ENCODE assay signal across 26 cellular contexts in genomic region chr3:151788401-151788800, GRCh38. TPM values are rescaled to one million over a fixed set of nuclear protein-coding genes. Genes with fewer than 3 reads are reported as not detected.
A peak's percentile ranks its signal among the peaks of the same experiment; 100 is the strongest.
DNase-seq lines count a peak whose midpoint lies in the region; ATAC-seq, FAIRE-seq and TF ChIP-seq lines count a peak whose summit lies in the region.
"Had no signal": no experiment of that assay in that cellular context is flagged by ENCODE, and none has a peak within 500 bp of the region (broad histone marks: within the 10 kb centered on the region; RNA-seq: fewer than 3 reads in every experiment).

No MANE protein-coding gene starts in this region.

- H4K20me1 ChIP-seq in HepG2 (ENCODE audit: insufficient read depth, low read length) (no peaks in the 10 kb centered on the region), K562 (replicated peaks; ENCODE audit: control insufficient read depth, insufficient read depth, low read length) (no peaks in the 10 kb centered on the region), smooth muscle cell (ENCODE audit: low read depth) (no peaks in the 10 kb centered on the region)
- H4K20me1 ChIP-seq: BLaER1 treated with 17β-estradiol and CSF1 and Interleukin-3, amounts not matched to agents 10 nM and 100 nM had no signal

- H3K79me2 ChIP-seq in HepG2 (ENCODE audit: insufficient read depth, low read length), result no peaks in the 10 kb centered on the region
- H3K79me2 ChIP-seq in K562 (ENCODE audit: control insufficient read depth, insufficient read depth, low read length), result no peaks in the 10 kb centered on the region
- H3K79me2 ChIP-seq in smooth muscle cell (ENCODE audit: low read depth), result no peaks in the 10 kb centered on the region

- H3K9ac ChIP-seq in HepG2 (ENCODE audit: insufficient read depth, low read depth, low read length), result no peak overlapping the region
- H3K9ac ChIP-seq in K562 (ENCODE audit: insufficient read depth in 1 of 2, low read depth in 2 of 2, low read length in 2 of 2), result no peak overlapping the region
- no peak overlapping the region for H3K9ac ChIP-seq in smooth muscle cell (ENCODE audit: low read depth)
- H3K9ac ChIP-seq: BLaER1 treated with 17β-estradiol and CSF1 and Interleukin-3, amounts not matched to agents 10 nM and 100 nM had no signal

- H3K4me1 ChIP-seq in HepG2 (ENCODE audit: insufficient read depth, low read length) (peaks cover 31% of the 10 kb centered on the region), right lobe of liver (no peaks in the 10 kb centered on the region), K562 (replicated peaks in 1 of 2; ENCODE audit: control insufficient read depth in 2 of 2, insufficient read depth in 2 of 2, low read length in 2 of 2) (peaks cover 0 to 5% of the 10 kb centered on the region in 2 experiments; a peak in 1 of 5 replicates), small intestine (ENCODE audit: control insufficient read depth in 2 of 2, insufficient read depth in 1 of 2, low read depth in 1 of 2, low read length in 1 of 2) (no peaks in the 10 kb centered on the region), smooth muscle cell (ENCODE audit: low read depth) (no peaks in the 10 kb centered on the region)
- H3K4me1 ChIP-seq: BE2C; BLaER1 treated with 17β-estradiol and CSF1 and Interleukin-3, amounts not matched to agents 10 nM and 100 nM; HAP-1 had no signal

- POLR2A ChIA-PET in HepG2 (lab: Yijun Ruan, JAX), result no interaction called here
- POLR2A ChIA-PET in K562 (lab: Yijun Ruan, JAX), result no interaction called here

- TF ChIP-seq CTCF in HepG2 (CRISPR knock-in tag; IDR thresholded peaks at IDR 0.05), result no peak
- no peak for TF ChIP-seq CTCF in right lobe of liver (IDR thresholded peaks at IDR 0.05)
- no peak for TF ChIP-seq CTCF in K562 (IDR thresholded peaks at IDR 0.05 in 2 of 3, conservative IDR thresholded peaks at IDR 0.05 in 1 of 3; ENCODE audit: insufficient read depth in 2 of 3, low read depth in 1 of 3, low read length in 3 of 3)
- TF ChIP-seq CTCF in smooth muscle cell (IDR thresholded peaks at IDR 0.05; ENCODE audit: borderline replicate concordance, insufficient read depth, poor library complexity, severe bottlenecking), result no peak

- no peak overlapping the region for H3K4me3 ChIP-seq in HepG2 (replicated peaks in 1 of 3; ENCODE audit: insufficient read depth in 1 of 3, low read depth in 2 of 3, low read length in 3 of 3)
- no peak overlapping the region for H3K4me3 ChIP-seq in right lobe of liver
- no peak overlapping the region for H3K4me3 ChIP-seq in K562
- no peak overlapping the region for H3K4me3 ChIP-seq in small intestine (ENCODE audit: low read depth in 1 of 2, low read length in 2 of 2)
- H3K4me3 ChIP-seq in smooth muscle cell, result no peak overlapping the region
- H3K4me3 ChIP-seq: A549; BLaER1 treated with 17β-estradiol and CSF1 and Interleukin-3, amounts not matched to agents 10 nM and 100 nM; HAP-1 had no signal

- TF ChIP-seq POLR2A in HepG2 (IDR thresholded peaks at IDR 0.05; ENCODE audit: insufficient read depth in 1 of 2, low read depth in 2 of 2, low read length in 2 of 2), result no peak
- TF ChIP-seq POLR2A in right lobe of liver (IDR thresholded peaks at IDR 0.05), result no peak
- no peak for TF ChIP-seq POLR2A in K562 (conservative IDR thresholded peaks at IDR 0.05)

- FAIRE-seq in HepG2 (lab: Jason Lieb, UNC) (no peak), K562 (lab: Jason Lieb, UNC) (no peak), small intestine (lab: Jason Lieb, UNC) (no peak)
- FAIRE-seq: GM12891, GM18507, H54 had no signal

- H3K36me3 ChIP-seq in HepG2 (replicated peaks in 1 of 2; ENCODE audit: control insufficient read depth in 1 of 2, insufficient read depth in 2 of 2, low read length in 2 of 2) (no peaks in the 10 kb centered on the region), right lobe of liver (no peaks in the 10 kb centered on the region), K562 (ENCODE audit: control insufficient read depth, insufficient read depth, low read length) (no peaks in the 10 kb centered on the region), small intestine (ENCODE audit: control insufficient read depth in 2 of 2, insufficient read depth in 2 of 2, low read length in 2 of 2) (no peaks in the 10 kb centered on the region), smooth muscle cell (ENCODE audit: low read depth) (no peaks in the 10 kb centered on the region)
- H3K36me3 ChIP-seq: BE2C; BLaER1 treated with 17β-estradiol and CSF1 and Interleukin-3, amounts not matched to agents 10 nM and 100 nM; HAP-1 had no signal

- CTCF ChIA-PET in HepG2 (lab: Yijun Ruan, JAX; ENCODE audit: low intra/inter-chr PET ratio, low total read pairs), result no interaction called here
- CTCF ChIA-PET in K562 (lab: Yijun Ruan, JAX; ENCODE audit: low intra/inter-chr PET ratio), result no interaction called here

- TF ChIP-seq EP300 in HepG2 (IDR thresholded peaks at IDR 0.05; ENCODE audit: low read depth in 2 of 2, low read length in 2 of 2) (no peak), HepG2 (CRISPR knock-in tag; IDR thresholded peaks at IDR 0.05; ENCODE audit: borderline replicate concordance) (no peak), K562 (IDR thresholded peaks at IDR 0.05; ENCODE audit: low read length) (no peak)

- no peak overlapping the region for H3K27ac ChIP-seq in HepG2 (ENCODE audit: extremely low read length, insufficient read depth, low read length)
- no peak overlapping the region for H3K27ac ChIP-seq in right lobe of liver
- no peak overlapping the region for H3K27ac ChIP-seq in K562 (ENCODE audit: extremely low read depth, low read depth, low read length)
- H3K27ac ChIP-seq in small intestine (ENCODE audit: low read depth in 1 of 2, low read length in 1 of 2), result no peak overlapping the region
- H3K27ac ChIP-seq in smooth muscle cell (ENCODE audit: low read depth), result no peak overlapping the region
- H3K27ac ChIP-seq: BLaER1 treated with 17β-estradiol and CSF1 and Interleukin-3, amounts not matched to agents 10 nM and 100 nM had no signal

- H3K27me3 ChIP-seq in HepG2 (ENCODE audit: control insufficient read depth in 1 of 2, insufficient read depth in 2 of 2, low read length in 2 of 2) (no peaks in the 10 kb centered on the region), right lobe of liver (no peaks in the 10 kb centered on the region), K562 (ENCODE audit: control insufficient read depth in 2 of 2, insufficient read depth in 2 of 2, low read length in 2 of 2) (no peaks in the 10 kb centered on the region), small intestine (ENCODE audit: control insufficient read depth in 2 of 2, insufficient read depth in 2 of 2, low read length in 2 of 2) (no peaks in the 10 kb centered on the region), smooth muscle cell (ENCODE audit: low read depth) (no peaks in the 10 kb centered on the region)
- H3K27me3 ChIP-seq: BE2C; BLaER1 treated with 17β-estradiol and CSF1 and Interleukin-3, amounts not matched to agents 10 nM and 100 nM had no signal

- intact Hi-C loops in HepG2 (cut with micrococcal nuclease; ENCODE audit: unreplicated experiment), result no loop called here
- intact Hi-C loops in right lobe of liver (cut with DNase I), result no loop called here
- intact Hi-C loops in K562 (cut with micrococcal nuclease), result no loop called here

- 80% methylated on average over 2 of the region's 2 CpGs for WGBS in HepG2 (ENCODE audit: low lambda C conversion rate)
- WGBS in right lobe of liver (ENCODE audit: insufficient coverage, low coverage, low lambda C conversion rate, missing lambda C conversion rate), result 56% methylated on average over 2 of the region's 2 CpGs
- WGBS in K562 (ENCODE audit: insufficient coverage, low coverage, missing lambda C conversion rate), result 2% methylated on average over 2 of the region's 2 CpGs
- 44 to 58% (median 47%) methylated on average over 2 of the region's 2 CpGs for WGBS in small intestine, 3 donors
- 49% methylated on average over 2 of the region's 2 CpGs for WGBS in smooth muscle cell (ENCODE audit: low lambda C conversion rate)

- no peaks in the 10 kb centered on the region for H3K9me1 ChIP-seq in K562 (ENCODE audit: control insufficient read depth, insufficient read depth, low read length)

- in situ Hi-C loops in HepG2 (cut with HindIII; ENCODE audit: extremely low pct_ligation_motif_present, low pct_unique_long_range_greater_than_20kb), result loop anchor here (25.0 kb wide), 1 partner anchor 576 kb away; the partner anchor contains the start of gene GPR171
- in situ Hi-C loops in K562 (cut with MboI), result no loop called here

- H3K4me2 ChIP-seq in HepG2 (ENCODE audit: low read depth, low read length) (no peak overlapping the region), K562 (ENCODE audit: insufficient read depth, low read length) (no peak overlapping the region), smooth muscle cell (no peak overlapping the region)
- H3K4me2 ChIP-seq: A549; BLaER1 treated with 17β-estradiol and CSF1 and Interleukin-3, amounts not matched to agents 10 nM and 100 nM had no signal

- ATAC-seq in HepG2, result no peak
- no peak for ATAC-seq in right lobe of liver
- no peak for ATAC-seq in K562

- no peak for DNase-seq in HepG2 (ENCODE audit: low spot score)
- no peak for DNase-seq in right lobe of liver
- no peak for DNase-seq in K562 (ENCODE audit: extremely low read depth in 1 of 4, low spot score in 3 of 4)
- DNase-seq in small intestine, result peak; percentile 57
- DNase-seq in dermis blood vessel endothelial cell, result no peak
- DNase-seq in smooth muscle cell (lab: John Stamatoyannopoulos, UW; ENCODE audit: unreplicated experiment), result no peak
- DNase-seq: 8988T; ACHN; AML-193; BE2C; Calu3; CD4-positive, alpha-beta T cell; CD8-positive, alpha-beta memory T cell; DMS79 treated with DMSO at 0.1 percent for 48 hours; GF-D8; GOT3; HFFc6 had no signal

- H2AFZ ChIP-seq in HepG2 (ENCODE audit: low read length), result no peak overlapping the region
- H2AFZ ChIP-seq in K562 (ENCODE audit: low read depth, low read length), result peak overlapping the region; percentile 5
- H2AFZ ChIP-seq in smooth muscle cell (ENCODE audit: low read depth), result no peak overlapping the region

- no TSS peak for BruUV-seq in HepG2 (replicated peaks; lab: Mats Ljungman, UMichigan)
- no TSS peak for BruUV-seq in K562 (replicated peaks; lab: Mats Ljungman, UMichigan)

- no peaks in the 10 kb centered on the region for H3F3A ChIP-seq in smooth muscle cell (ENCODE audit: low read depth)

- H3K9me3 ChIP-seq in HepG2 (ENCODE audit: low read length), result peaks cover 5% of the 10 kb centered on the region
- no peaks in the 10 kb centered on the region for H3K9me3 ChIP-seq in right lobe of liver
- peaks cover 2% of the 10 kb centered on the region; the same call in 1 of the 2 replicates for H3K9me3 ChIP-seq in K562 (replicated peaks; ENCODE audit: control insufficient read depth, insufficient read depth, low read depth, low read length)
- no peaks in the 10 kb centered on the region for H3K9me3 ChIP-seq in small intestine (ENCODE audit: control insufficient read depth, low read depth)
- no peaks in the 10 kb centered on the region for H3K9me3 ChIP-seq in smooth muscle cell (replicated peaks; ENCODE audit: low read depth)
- H3K9me3 ChIP-seq: BE2C, HAP-1 had no signal

- TF ChIP-seq RAD21 in HepG2 (CRISPR knock-in tag; IDR thresholded peaks at IDR 0.05) (no peak), K562 (CRISPR knock-in tag; conservative IDR thresholded peaks at IDR 0.05 in 1 of 2, IDR thresholded peaks at IDR 0.05 in 1 of 2) (no peak)

RNA-seq across cellular contexts. Expression of gene AADAC, which starts 25.5 kb away (rescaled TPM):
- total RNA-seq in HepG2 (2016; rRNA removed; fragmentation: Illumina TruSeq; extraction: Trizol), result 1.2 and 1.5 TPM in 2 replicates
- 0.30 and 0.35 TPM in 2 replicates for total RNA-seq in HepG2 (2016; cell fraction: cytosol; rRNA removed; fragmentation: Illumina TruSeq; extraction: Trizol; ENCODE audit: low read depth)
- total RNA-seq in HepG2 (2016; cell fraction: insoluble cytoplasmic fraction; rRNA removed; fragmentation: Illumina TruSeq; extraction: Trizol), result 1.1 and 1.3 TPM in 2 replicates
- total RNA-seq in HepG2 (2016; cell fraction: membrane; rRNA removed; fragmentation: Illumina TruSeq; extraction: Trizol), result 0.48 and 0.90 TPM in 2 replicates
- 0.68 and 0.72 TPM in 2 replicates for total RNA-seq in HepG2 (2016; cell fraction: nucleus; rRNA removed; fragmentation: Illumina TruSeq; extraction: Trizol)
- 0.71 and 0.87 TPM in 2 replicates for polyA plus RNA-seq in HepG2 (2011; rRNA removed)
- polyA plus RNA-seq in HepG2 (2011; cell fraction: cytosol; rRNA removed), result 0.23 and 0.41 TPM in 2 replicates
- polyA plus RNA-seq in HepG2 (2011; cell fraction: nucleus; rRNA removed), result 0.26 and 0.35 TPM in 2 replicates
- polyA plus RNA-seq in HepG2 (2012), result 1.1 and 1.3 TPM in 2 replicates
- polyA plus RNA-seq in HepG2 (2016; cell fraction: cytosol; fragmentation: Illumina TruSeq; extraction: Trizol; ENCODE audit: low read depth), result 0.37 and 0.38 TPM in 2 replicates
- polyA plus RNA-seq in HepG2 (2016; cell fraction: insoluble cytoplasmic fraction; fragmentation: Illumina TruSeq; extraction: Trizol; ENCODE audit: low read depth), result 0.87 and 1.2 TPM in 2 replicates
- polyA plus RNA-seq in HepG2 (2016; cell fraction: membrane; fragmentation: Illumina TruSeq; extraction: Trizol; ENCODE audit: low read depth), result 0.55 and 0.73 TPM in 2 replicates
- 0.93 and 1.6 TPM in 2 replicates for polyA plus RNA-seq in HepG2 (2016; cell fraction: nucleus; fragmentation: Illumina TruSeq; extraction: Trizol; ENCODE audit: insufficient read depth, low read depth)
- polyA minus RNA-seq in HepG2 (2011; rRNA and poly(A)+ RNA removed; ENCODE audit: low replicate concordance), result 0.22 TPM in 1 of 2 replicates, not detected in the other
- polyA minus RNA-seq in HepG2 (2011; cell fraction: cytosol; rRNA and poly(A)+ RNA removed), result not detected in 2 replicates
- 0.90 and 0.99 TPM in 2 replicates for polyA minus RNA-seq in HepG2 (2011; cell fraction: nucleus; rRNA and poly(A)+ RNA removed)
- total RNA-seq in right lobe of liver, result 100 to 1,000 TPM; 160 to 275 (median 229) TPM
- total RNA-seq in K562 (2011; cell fraction: chromatin; rRNA removed; ENCODE audit: low replicate concordance), result not detected in 2 replicates
- total RNA-seq in K562 (2011; cell fraction: nucleolus; rRNA removed), result not detected in 2 replicates
- not detected in 2 replicates for total RNA-seq in K562 (2011; cell fraction: nucleoplasm; rRNA removed)
- total RNA-seq in K562 (2014; rRNA removed), result not detected in 2 replicates
- total RNA-seq in K562 (2014; rRNA removed; fragmentation: Illumina TruSeq; extraction: Trizol), result not detected in 2 replicates
- not detected in 2 replicates for total RNA-seq in K562 (2015; rRNA removed; fragmentation: Illumina TruSeq; extraction: Trizol)
- 0.47 TPM in 1 of 2 replicates, not detected in the other for total RNA-seq in K562 (2021)
- not detected in 2 replicates for polyA plus RNA-seq in K562 (2011; rRNA removed)
- polyA plus RNA-seq in K562 (2011; cell fraction: cytosol; rRNA removed), result not detected in 2 replicates
- polyA plus RNA-seq in K562 (2011; cell fraction: nucleus; rRNA removed), result not detected in 2 replicates
- polyA plus RNA-seq in K562 (2012), result not detected in 2 replicates
- not detected in 2 replicates for polyA plus RNA-seq in K562 (2014; fragmentation: Illumina TruSeq; extraction: Trizol)
- polyA plus RNA-seq in K562 (2014; fragmentation: Nextera tagmentation; extraction: Ambion mirVana), result not detected
- polyA plus RNA-seq in K562 (2014; rRNA removed), result not detected in 2 replicates
- not detected in 2 replicates for polyA minus RNA-seq in K562 (2011; rRNA and poly(A)+ RNA removed)
- polyA minus RNA-seq in K562 (2011; cell fraction: cytosol; rRNA and poly(A)+ RNA removed), result not detected in 2 replicates
- not detected in 2 replicates for polyA minus RNA-seq in K562 (2011; cell fraction: nucleus; rRNA and poly(A)+ RNA removed)
- 100 to 1,000 TPM in 2 of 3 donors, 10 to 100 TPM in 1; 55.5 to 142 (median 101) TPM for polyA plus RNA-seq in small intestine
- 0.19 TPM in 1 of 2 replicates, not detected in the other for total RNA-seq in dermis blood vessel endothelial cell
- 0.54 and 0.58 TPM in 2 replicates for total RNA-seq in smooth muscle cell
- 0.67 TPM in 1 of 2 replicates, not detected in the other for polyA plus RNA-seq in smooth muscle cell
- total RNA-seq: Calu3; CD4-positive, alpha-beta T cell; CD8-positive, alpha-beta memory T cell; Daoy; G401; HFFc6 had no signal
- polyA plus RNA-seq: CD14-positive monocyte; CD8-positive, alpha-beta memory T cell had no signal

RNA-seq across cellular contexts. Expression of gene AADACL2, which starts 54.7 kb away (rescaled TPM):
- not detected in 2 replicates for total RNA-seq in HepG2 (2016; rRNA removed; fragmentation: Illumina TruSeq; extraction: Trizol)
- not detected in 2 replicates for total RNA-seq in HepG2 (2016; cell fraction: cytosol; rRNA removed; fragmentation: Illumina TruSeq; extraction: Trizol; ENCODE audit: low read depth)
- not detected in 2 replicates for total RNA-seq in HepG2 (2016; cell fraction: insoluble cytoplasmic fraction; rRNA removed; fragmentation: Illumina TruSeq; extraction: Trizol)
- not detected in 2 replicates for total RNA-seq in HepG2 (2016; cell fraction: membrane; rRNA removed; fragmentation: Illumina TruSeq; extraction: Trizol)
- total RNA-seq in HepG2 (2016; cell fraction: nucleus; rRNA removed; fragmentation: Illumina TruSeq; extraction: Trizol), result not detected in 2 replicates
- not detected in 2 replicates for polyA plus RNA-seq in HepG2 (2011; rRNA removed)
- polyA plus RNA-seq in HepG2 (2011; cell fraction: cytosol; rRNA removed), result not detected in 2 replicates
- not detected in 2 replicates for polyA plus RNA-seq in HepG2 (2011; cell fraction: nucleus; rRNA removed)
- polyA plus RNA-seq in HepG2 (2012), result not detected in 2 replicates
- polyA plus RNA-seq in HepG2 (2016; cell fraction: cytosol; fragmentation: Illumina TruSeq; extraction: Trizol; ENCODE audit: low read depth), result not detected in 2 replicates
- not detected in 2 replicates for polyA plus RNA-seq in HepG2 (2016; cell fraction: insoluble cytoplasmic fraction; fragmentation: Illumina TruSeq; extraction: Trizol; ENCODE audit: low read depth)
- polyA plus RNA-seq in HepG2 (2016; cell fraction: membrane; fragmentation: Illumina TruSeq; extraction: Trizol; ENCODE audit: low read depth), result not detected in 2 replicates
- not detected in 2 replicates for polyA plus RNA-seq in HepG2 (2016; cell fraction: nucleus; fragmentation: Illumina TruSeq; extraction: Trizol; ENCODE audit: insufficient read depth, low read depth)
- polyA minus RNA-seq in HepG2 (2011; rRNA and poly(A)+ RNA removed; ENCODE audit: low replicate concordance), result not detected in 2 replicates
- not detected in 2 replicates for polyA minus RNA-seq in HepG2 (2011; cell fraction: cytosol; rRNA and poly(A)+ RNA removed)
- polyA minus RNA-seq in HepG2 (2011; cell fraction: nucleus; rRNA and poly(A)+ RNA removed), result not detected in 2 replicates
- total RNA-seq in right lobe of liver, result not detected
- total RNA-seq in K562 (2011; cell fraction: chromatin; rRNA removed; ENCODE audit: low replicate concordance), result not detected in 2 replicates
- total RNA-seq in K562 (2011; cell fraction: nucleolus; rRNA removed), result not detected in 2 replicates
- total RNA-seq in K562 (2011; cell fraction: nucleoplasm; rRNA removed), result not detected in 2 replicates
- total RNA-seq in K562 (2014; rRNA removed), result not detected in 2 replicates
- total RNA-seq in K562 (2014; rRNA removed; fragmentation: Illumina TruSeq; extraction: Trizol), result not detected in 2 replicates
- total RNA-seq in K562 (2015; rRNA removed; fragmentation: Illumina TruSeq; extraction: Trizol), result not detected in 2 replicates
- not detected in 2 replicates for total RNA-seq in K562 (2021)
- polyA plus RNA-seq in K562 (2011; rRNA removed), result not detected in 2 replicates
- polyA plus RNA-seq in K562 (2011; cell fraction: cytosol; rRNA removed), result not detected in 2 replicates
- not detected in 2 replicates for polyA plus RNA-seq in K562 (2011; cell fraction: nucleus; rRNA removed)
- not detected in 2 replicates for polyA plus RNA-seq in K562 (2012)
- polyA plus RNA-seq in K562 (2014; fragmentation: Illumina TruSeq; extraction: Trizol), result not detected in 2 replicates
- polyA plus RNA-seq in K562 (2014; fragmentation: Nextera tagmentation; extraction: Ambion mirVana), result not detected
- polyA plus RNA-seq in K562 (2014; rRNA removed), result not detected in 2 replicates
- polyA minus RNA-seq in K562 (2011; rRNA and poly(A)+ RNA removed), result not detected in 2 replicates
- polyA minus RNA-seq in K562 (2011; cell fraction: cytosol; rRNA and poly(A)+ RNA removed), result not detected in 2 replicates
- polyA minus RNA-seq in K562 (2011; cell fraction: nucleus; rRNA and poly(A)+ RNA removed), result not detected in 2 replicates
- polyA plus RNA-seq in small intestine, result under 1 TPM in 1 of 3 donors, not detected in 2; 0.60 TPM
- total RNA-seq in dermis blood vessel endothelial cell, result not detected in 2 replicates
- 2.3 TPM in 1 of 2 replicates, not detected in the other for total RNA-seq in smooth muscle cell
- polyA plus RNA-seq in smooth muscle cell, result not detected in 2 replicates
- total RNA-seq: Calu3; CD4-positive, alpha-beta T cell; CD8-positive, alpha-beta memory T cell; Daoy; G401; HFFc6 had no signal
- polyA plus RNA-seq: A549; CD14-positive monocyte; CD8-positive, alpha-beta memory T cell had no signal

Comparison
In these comparisons a context has a peak if more than half of its experiments do, and no peak if none do; other contexts are left out.
1. RNA of gene AADAC, which starts 25.5 kb away (total RNA-seq): 160 to 275 TPM in right lobe of liver; 0.30 to 1.5 TPM in HepG2, 0.54 to 0.58 TPM in smooth muscle cell, 0.47 TPM in K562 and 0.19 TPM in dermis blood vessel endothelial cell; every median in the first group is over 10 times any median in the second.
2. Of the 241 proteins assayed by ChIP-seq in both HepG2 and K562: peak only in HepG2: MNT; only in K562: none; in both: none; in neither: 240.